8 cellular contexts compared by ENCODE assay signal in genomic region chr19:1942934-1943555, GRCh38. TPM values are rescaled to one million over a fixed set of nuclear protein-coding genes. Genes with fewer than 3 reads are reported as not detected.
A peak's percentile ranks its signal among the peaks of the same experiment; 100 is the strongest.
DNase-seq lines count a peak whose midpoint lies in the region; ATAC-seq and TF ChIP-seq lines count a peak whose summit lies in the region.

No MANE protein-coding gene starts in this region.

- peaks cover 30% of the 10 kb centered on the region for H3K4me1 Mint-ChIP-seq in CD8-positive, alpha-beta T cell (ENCODE audit: low read depth)
- H3K4me1 Mint-ChIP-seq in chondrocyte (ENCODE audit: low read depth), result peaks cover 31% of the 10 kb centered on the region
- H3K4me1 Mint-ChIP-seq in natural killer cell, result peaks cover 16 to 41% of the 10 kb centered on the region in 2 donors

- intact Hi-C loops in CD8-positive, alpha-beta T cell (cut with DNase I, micrococcal nuclease), result loop anchor here in 1 of 2 experiments (1.0 kb wide), 1 partner anchor 14 kb away; no protein-coding TSS in a partner anchor
- intact Hi-C loops in natural killer cell (cut with micrococcal nuclease), result no loop called here

- peak overlapping the region; percentile 98 for H3K27ac ChIP-seq in CD8-positive, alpha-beta T cell (ENCODE audit: low read depth, low read length)

- H3K27me3 Mint-ChIP-seq in CD8-positive, alpha-beta T cell (ENCODE audit: low read depth), result no peaks in the 10 kb centered on the region
- H3K27me3 Mint-ChIP-seq in chondrocyte (ENCODE audit: low read depth) (no peaks in the 10 kb centered on the region), natural killer cell (ENCODE audit: low read depth in 2 of 2) (no peaks in the 10 kb centered on the region)

- H3K4me3 ChIP-seq in CD8-positive, alpha-beta T cell (ENCODE audit: low read depth, low read length), result peak overlapping the region; percentile 100

- no peak for DNase-seq in CD8-positive, alpha-beta T cell
- DNase-seq in Kasumi-1 (lab: John Stamatoyannopoulos, UW) (peak; percentile 56 to 60), chondrocyte (ENCODE audit: low spot score) (no peak), natural killer cell (no peak), NCI-H2029 treated with DMSO at 0.1 percent for 48 hours (lab: John Stamatoyannopoulos, UW) (no peak)

- H3K36me3 ChIP-seq in CD8-positive, alpha-beta T cell (ENCODE audit: insufficient read depth, low read length), result no peaks in the 10 kb centered on the region

- H3K9me3 ChIP-seq in CD8-positive, alpha-beta T cell (ENCODE audit: low read length), result no peaks in the 10 kb centered on the region

- no peak for TF ChIP-seq CTCF in CD8-positive, alpha-beta T cell (IDR thresholded peaks at IDR 0.05)
- no peak for TF ChIP-seq CTCF in chondrocyte (IDR thresholded peaks at IDR 0.05)
- TF ChIP-seq CTCF in natural killer cell (IDR thresholded peaks at IDR 0.05), result no peak

- peak overlapping the region; percentile 93 for H3K4me3 Mint-ChIP-seq in CD8-positive, alpha-beta T cell
- H3K4me3 Mint-ChIP-seq in chondrocyte (ENCODE audit: unreplicated experiment) (peak overlapping the region; percentile 86), natural killer cell (peak overlapping the region; percentile 94)

- CTCF ChIA-PET in CD8-positive, alpha-beta T cell (lab: Charles Lee), result interaction anchor here (0.6 to 2.1 kb wide), 3 partner anchors 13 to 76 kb away, joined by 3 to 8 read pairs (median 5); no protein-coding TSS in a partner anchor

- peak overlapping the region; percentile 93 for H3K27ac Mint-ChIP-seq in CD8-positive, alpha-beta T cell
- H3K27ac Mint-ChIP-seq in chondrocyte (ENCODE audit: unreplicated experiment), result peak overlapping the region; percentile 85
- peak overlapping the region; percentile 94 to 96 for H3K27ac Mint-ChIP-seq in natural killer cell

- no peak for ATAC-seq in CD8-positive, alpha-beta T cell
- ATAC-seq in natural killer cell (no peak), GM18870 (IDR thresholded peaks at IDR 0.05; ENCODE audit: unreplicated experiment) (no peak), GM18511 (IDR thresholded peaks at IDR 0.05; ENCODE audit: unreplicated experiment) (no peak), GM21619 (IDR thresholded peaks at IDR 0.05; ENCODE audit: unreplicated experiment) (no peak)

- peaks cover 34% of the 10 kb centered on the region for H3K4me1 ChIP-seq in CD8-positive, alpha-beta T cell (ENCODE audit: insufficient read depth, low read length)

- H3K36me3 Mint-ChIP-seq in CD8-positive, alpha-beta T cell, result peaks cover 18% of the 10 kb centered on the region
- H3K36me3 Mint-ChIP-seq in chondrocyte (ENCODE audit: low read depth) (no peaks in the 10 kb centered on the region), natural killer cell (no peaks in the 10 kb centered on the region)

- POLR2A ChIA-PET in CD8-positive, alpha-beta T cell (lab: Charles Lee), result interaction anchor here (1.2 to 1.4 kb wide), 5 partner anchors 13 to 108 kb away, joined by 3 to 6 read pairs (median 3); partner anchors contain the start of gene MKNK2

- H3K27me3 ChIP-seq in CD8-positive, alpha-beta T cell (ENCODE audit: insufficient read depth, low read length), result no peaks in the 10 kb centered on the region

- no peaks in the 10 kb centered on the region for H3K9me3 Mint-ChIP-seq in CD8-positive, alpha-beta T cell
- H3K9me3 Mint-ChIP-seq in chondrocyte (ENCODE audit: low read depth), result no peaks in the 10 kb centered on the region
- H3K9me3 Mint-ChIP-seq in natural killer cell, result no peaks in the 10 kb centered on the region

RNA-seq across cellular contexts. Expression of gene CSNK1G2, which starts 2.1 kb away (rescaled TPM):
- total RNA-seq in CD8-positive, alpha-beta T cell, result 100 to 1,000 TPM; 140 to 141 TPM
- total RNA-seq in chondrocyte (57.4 to 74.9 TPM (median 58.9 TPM) in 3 replicates), natural killer cell (100 to 1,000 TPM; 138 to 143 (median 139) TPM)

RNA-seq across cellular contexts. Expression of gene ADAT3, which starts 37.8 kb away (rescaled TPM):
- 1 to 10 TPM; 6.4 to 7.3 TPM for total RNA-seq in CD8-positive, alpha-beta T cell
- total RNA-seq in chondrocyte (3.2 to 4.3 TPM (median 3.6 TPM) in 3 replicates), natural killer cell (10 to 100 TPM; 13.0 to 20.9 (median 13.1) TPM)

RNA-seq across cellular contexts. Expression of gene SCAMP4, which starts 37.8 kb away (rescaled TPM):
- 10 to 100 TPM; 18.5 to 19.2 TPM for total RNA-seq in CD8-positive, alpha-beta T cell
- 51.6 to 57.5 TPM (median 57.4 TPM) in 3 replicates for total RNA-seq in chondrocyte
- 10 to 100 TPM; 43.1 to 53.7 (median 46.9) TPM for total RNA-seq in natural killer cell

RNA-seq across cellular contexts. Expression of gene ABHD17A, which starts 57.7 kb away (rescaled TPM):
- 100 to 1,000 TPM; 204 TPM for total RNA-seq in CD8-positive, alpha-beta T cell
- total RNA-seq in chondrocyte, result 54.6 to 60.2 TPM (median 54.6 TPM) in 3 replicates
- total RNA-seq in natural killer cell, result 100 to 1,000 TPM; 554 to 652 (median 608) TPM

Comparison
In these comparisons a context has a peak if more than half of its experiments do, and no peak if none do; other contexts are left out.
1. DNase-seq: peak in Kasumi-1 (2 of 2); none in CD8-positive, alpha-beta T cell (0 of 7), chondrocyte (single experiment), natural killer cell (single experiment) and NCI-H2029 treated with DMSO at 0.1 percent for 48 hours (single experiment).
2. Peak in every context shown above with its lines, with median percentiles within 50 percentile points of each other: H3K27ac Mint-ChIP-seq and H3K4me3 Mint-ChIP-seq.